1 cellular context compared by ENCODE assay signal in the genomic region with DNA sequence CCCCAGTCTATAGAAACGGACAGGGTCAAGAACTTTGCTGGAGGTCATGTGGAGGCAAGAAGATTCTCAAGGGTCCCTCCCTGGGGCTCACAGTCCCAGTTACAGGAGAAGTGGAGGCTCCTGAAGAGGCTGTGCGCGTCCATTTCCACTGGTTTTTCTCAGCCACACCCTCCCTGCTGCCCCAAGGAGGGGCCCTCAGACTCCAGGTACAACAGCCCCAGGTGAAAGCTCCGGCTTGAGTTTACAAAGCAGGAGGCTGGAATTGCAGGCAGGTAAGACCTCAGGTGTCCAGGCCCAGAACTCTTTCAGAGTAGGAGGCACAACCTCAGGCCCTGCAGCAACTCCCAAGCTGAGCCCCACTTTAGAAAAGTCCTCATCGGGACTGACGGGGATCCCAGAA.
TF ChIP-seq lines count a peak whose summit lies in the region.

No MANE protein-coding gene starts in this region.

TF ChIP-seq in H1, 55 proteins besides CTCF, POLR2A, EP300 and RAD21 (continued from another document):
- TF ChIP-seq, protein P1, sequence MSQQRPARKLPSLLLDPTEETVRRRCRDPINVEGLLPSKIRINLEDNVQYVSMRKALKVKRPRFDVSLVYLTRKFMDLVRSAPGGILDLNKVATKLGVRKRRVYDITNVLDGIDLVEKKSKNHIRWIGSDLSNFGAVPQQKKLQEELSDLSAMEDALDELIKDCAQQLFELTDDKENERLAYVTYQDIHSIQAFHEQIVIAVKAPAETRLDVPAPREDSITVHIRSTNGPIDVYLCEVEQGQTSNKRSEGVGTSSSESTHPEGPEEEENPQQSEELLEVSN (IDR thresholded peaks at IDR 0.05) = no peak
- TF ChIP-seq RXRA (IDR thresholded peaks at IDR 0.05; ENCODE audit: insufficient read depth, low read depth, low read length) = no peak
- TF ChIP-seq CBX5 (IDR thresholded peaks at IDR 0.05; ENCODE audit: low read depth, low read length) = no peak
- TF ChIP-seq, protein P2, sequence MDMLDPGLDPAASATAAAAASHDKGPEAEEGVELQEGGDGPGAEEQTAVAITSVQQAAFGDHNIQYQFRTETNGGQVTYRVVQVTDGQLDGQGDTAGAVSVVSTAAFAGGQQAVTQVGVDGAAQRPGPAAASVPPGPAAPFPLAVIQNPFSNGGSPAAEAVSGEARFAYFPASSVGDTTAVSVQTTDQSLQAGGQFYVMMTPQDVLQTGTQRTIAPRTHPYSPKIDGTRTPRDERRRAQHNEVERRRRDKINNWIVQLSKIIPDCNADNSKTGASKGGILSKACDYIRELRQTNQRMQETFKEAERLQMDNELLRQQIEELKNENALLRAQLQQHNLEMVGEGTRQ (IDR thresholded peaks at IDR 0.05; ENCODE audit: low read length) = no peak
- TF ChIP-seq HDAC6 (IDR thresholded peaks at IDR 0.05; ENCODE audit: low read depth, low read length) = no peak
- TF ChIP-seq SP1 (IDR thresholded peaks at IDR 0.05; ENCODE audit: low read depth, low read length) = no peak
TF ChIP-seq in H1: peak in this region for 0.
